Comparison of ENCODE assay signal across 17 cellular contexts in genomic region chr5:107952450-107952849, GRCh38.
A peak's percentile ranks its signal among the peaks of the same experiment; 100 is the strongest.
DNase-seq lines count a peak whose midpoint lies in the region; ATAC-seq, FAIRE-seq and TF ChIP-seq lines count a peak whose summit lies in the region.
"Had no signal": no experiment of that assay in that cellular context is flagged by ENCODE, and none has a peak within 500 bp of the region (broad histone marks: within the 10 kb centered on the region; RNA-seq: fewer than 3 reads in every experiment).

No MANE protein-coding gene starts in this region.

- peaks cover 0 to 3% of the 10 kb centered on the region in 2 donors for H3K9me3 Mint-ChIP-seq in activated T-cell treated with anti-CD3 and anti-CD28 coated beads, Interleukin-2, amount 50 U/mL, for 72 hours
- H3K9me3 Mint-ChIP-seq: CD8-positive, alpha-beta T cell; H9 had no signal

- no peaks in the 10 kb centered on the region for H3K27me3 Mint-ChIP-seq in activated T-cell treated with anti-CD3 and anti-CD28 coated beads, Interleukin-2, amount 50 U/mL, for 72 hours (ENCODE audit: low read depth)

- DNase-seq in NCI-H748 (lab: John Stamatoyannopoulos, UW; ENCODE audit: unreplicated experiment) (peak; percentile 38), NCI-H748 treated with DMSO at 0.1 percent for 48 hours (lab: John Stamatoyannopoulos, UW) (no peak), COR-L47 (lab: John Stamatoyannopoulos, UW) (peak; percentile 11), H54 (ENCODE audit: insufficient read length, low spot score) (no peak), NCI-H69 (lab: John Stamatoyannopoulos, UW) (peak; percentile 81)
- DNase-seq in activated T-cell treated with anti-CD3 and anti-CD28 coated beads, Interleukin-2, amount 50 U/mL, for 72 hours = no peak
- DNase-seq: BE2C; Caco-2; CD8-positive, alpha-beta T cell; DMS79 treated with DMSO at 0.1 percent for 48 hours; EL; GM23248; H9; IMR-90 had no signal

- ATAC-seq in activated T-cell treated with anti-CD3 and anti-CD28 coated beads, Interleukin-2, amount 50 U/mL, for 72 hours (replicated peaks in 1 of 2) = no peak
- ATAC-seq: A549; CD8-positive, alpha-beta T cell had no signal

- no peak overlapping the region for H3K27ac Mint-ChIP-seq in activated T-cell treated with anti-CD3 and anti-CD28 coated beads, Interleukin-2, amount 50 U/mL, for 72 hours
- H3K27ac Mint-ChIP-seq: CD8-positive, alpha-beta T cell; H9 had no signal

- H3K36me3 Mint-ChIP-seq in activated T-cell treated with anti-CD3 and anti-CD28 coated beads, Interleukin-2, amount 50 U/mL, for 72 hours (ENCODE audit: insufficient read depth in 2 of 2) = peaks cover 0 to 3% of the 10 kb centered on the region in 2 donors

- FAIRE-seq in H54 (lab: Jason Lieb, UNC) = peak; percentile 41
- FAIRE-seq: A549, G401.6, GM12891 had no signal

- H3K4me1 Mint-ChIP-seq in activated T-cell treated with anti-CD3 and anti-CD28 coated beads, Interleukin-2, amount 50 U/mL, for 72 hours (ENCODE audit: low read depth) = peaks cover 34% of the 10 kb centered on the region

- no peak for TF ChIP-seq POLR2A in H54 (IDR thresholded peaks at IDR 0.05; ENCODE audit: low read depth, low read length)

- no peak overlapping the region for H3K4me3 Mint-ChIP-seq in activated T-cell treated with anti-CD3 and anti-CD28 coated beads, Interleukin-2, amount 50 U/mL, for 72 hours
- H3K4me3 Mint-ChIP-seq: CD8-positive, alpha-beta T cell; H9 had no signal

Comparison
In these comparisons a context has a peak if more than half of its experiments do, and no peak if none do; other contexts are left out.
1. DNase-seq: peak in NCI-H748 (single experiment), COR-L47 (single experiment) and NCI-H69 (single experiment); none in NCI-H748 treated with DMSO at 0.1 percent for 48 hours (single experiment), H54 (single experiment) and activated T-cell treated with anti-CD3 and anti-CD28 coated beads, Interleukin-2, amount 50 U/mL, for 72 hours (0 of 2).